ENCODE assay signal across 8 cellular contexts in genomic region chr3:129001101-129001816, GRCh38. TPM values are rescaled to one million over a fixed set of nuclear protein-coding genes. Genes with fewer than 3 reads are reported as not detected.
A peak's percentile ranks its signal among the peaks of the same experiment; 100 is the strongest.
DNase-seq lines count a peak whose midpoint lies in the region; TF ChIP-seq lines count a peak whose summit lies in the region.
"Had no signal": no experiment of that assay in that cellular context is flagged by ENCODE, and none has a peak within 500 bp of the region (broad histone marks: within the 10 kb centered on the region; RNA-seq: fewer than 3 reads in every experiment).

Gene EFCC1 (plus strand): TSS chr3:129001304. CDS start chr3:129001629, 325 bp downstream.

- H3K9ac ChIP-seq in skeletal muscle satellite cell (ENCODE audit: low read depth, low read length), result no peak within 1 kb of the TSS

- peaks cover 2% of the 10 kb centered on the region for H3K36me3 Mint-ChIP-seq in IgD-negative memory B cell
- H3K36me3 Mint-ChIP-seq in activated T-helper 2 cell treated with anti-CD3 and anti-CD28 coated beads, Interferon-gamma antibody, Interleukin-2, Interleukin-4, amounts not matched to agents 10 μg/mL and 5 μg/mL and 100 μg/mL, durations not matched to agents 14 hours and 24 hours and 36 hours (ENCODE audit: low read depth), result no peaks in the 10 kb centered on the region

- H3K9me3 ChIP-seq in iPS DF 6.9 (ENCODE audit: control insufficient read depth, insufficient read depth, low read length) (no peaks in the 10 kb centered on the region), skeletal muscle satellite cell (replicated peaks; ENCODE audit: low read length) (no peaks in the 10 kb centered on the region)

- intact Hi-C loops in activated T-helper 2 cell treated with anti-CD3 and anti-CD28 coated beads, Interferon-gamma antibody, Interleukin-2, Interleukin-4, amounts not matched to agents 10 μg/mL and 5 μg/mL and 100 μg/mL, durations not matched to agents 14 hours and 24 hours and 36 hours (cut with micrococcal nuclease), result no loop called here

- H3K27me3 ChIP-seq in iPS DF 6.9 (ENCODE audit: control insufficient read depth, insufficient read depth, low read length) (peaks cover 50% of the 10 kb centered on the region), skeletal muscle satellite cell (ENCODE audit: control insufficient read depth, insufficient read depth, low read length) (peaks cover 83% of the 10 kb centered on the region)

- no peak within 1 kb of the TSS for H3K27ac ChIP-seq in iPS DF 6.9 (ENCODE audit: low read length)

- H3K4me3 Mint-ChIP-seq in IgD-negative memory B cell, result peak within 1 kb of the TSS; percentile 15 to 85 (median 50)
- H3K4me3 Mint-ChIP-seq in activated T-helper 2 cell treated with anti-CD3 and anti-CD28 coated beads, Interferon-gamma antibody, Interleukin-2, Interleukin-4, amounts not matched to agents 10 μg/mL and 5 μg/mL and 100 μg/mL, durations not matched to agents 14 hours and 24 hours and 36 hours (ENCODE audit: low read depth), result peak within 1 kb of the TSS; percentile 49

- H3K9me3 Mint-ChIP-seq in IgD-negative memory B cell, result peaks cover 4 to 5% (median 4%) of the 10 kb centered on the region in 3 donors
- no peaks in the 10 kb centered on the region for H3K9me3 Mint-ChIP-seq in activated T-helper 2 cell treated with anti-CD3 and anti-CD28 coated beads, Interferon-gamma antibody, Interleukin-2, Interleukin-4, amounts not matched to agents 10 μg/mL and 5 μg/mL and 100 μg/mL, durations not matched to agents 14 hours and 24 hours and 36 hours

- peak within 1 kb of the TSS; percentile 45 to 84 (median 80) for H3K27ac Mint-ChIP-seq in IgD-negative memory B cell
- no peak within 1 kb of the TSS for H3K27ac Mint-ChIP-seq in activated T-helper 2 cell treated with anti-CD3 and anti-CD28 coated beads, Interferon-gamma antibody, Interleukin-2, Interleukin-4, amounts not matched to agents 10 μg/mL and 5 μg/mL and 100 μg/mL, durations not matched to agents 14 hours and 24 hours and 36 hours

- WGBS in iPS DF 6.9 (ENCODE audit: insufficient coverage, insufficient read length), result no CpG with 5 or more reads among the region's 74 CpGs

- H3K4me3 ChIP-seq in iPS DF 6.9 (ENCODE audit: low read length) (peak within 1 kb of the TSS; percentile 60), skeletal muscle satellite cell (ENCODE audit: low read length) (peak within 1 kb of the TSS; percentile 42)

- no peak for TF ChIP-seq CTCF in GM13976 (IDR thresholded peaks at IDR 0.05; ENCODE audit: borderline replicate concordance, control extremely low read depth, extremely low read depth, insufficient read depth, missing control alignments)

- in situ Hi-C loops in GM13976 (cut with MboI; ENCODE audit: low sequenced_read_pairs, unreplicated experiment), result no loop called here

- DNase-seq in activated T-helper 2 cell treated with anti-CD3 and anti-CD28 coated beads, Interferon-gamma antibody, Interleukin-2, Interleukin-4, amounts not matched to agents 10 μg/mL and 5 μg/mL and 100 μg/mL, durations not matched to agents 14 hours and 24 hours and 36 hours (ENCODE audit: low spot score), result no peak
- DNase-seq in iPS DF 6.9 (ENCODE audit: low read depth, low spot score) (no peak), GM13976 (ENCODE audit: low spot score) (no peak), NOMO-1 (lab: John Stamatoyannopoulos, UW; ENCODE audit: unreplicated experiment in 2 of 2) (no peak)
- DNase-seq in effector CD8-positive, alpha-beta T cell (lab: John Stamatoyannopoulos, UW), result no peak

- peaks cover 39% of the 10 kb centered on the region for H3K27me3 Mint-ChIP-seq in IgD-negative memory B cell
- H3K27me3 Mint-ChIP-seq in activated T-helper 2 cell treated with anti-CD3 and anti-CD28 coated beads, Interferon-gamma antibody, Interleukin-2, Interleukin-4, amounts not matched to agents 10 μg/mL and 5 μg/mL and 100 μg/mL, durations not matched to agents 14 hours and 24 hours and 36 hours (ENCODE audit: low read depth), result peaks cover 54% of the 10 kb centered on the region

- no peaks in the 10 kb centered on the region for H3K4me1 ChIP-seq in iPS DF 6.9 (ENCODE audit: control insufficient read depth, insufficient read depth, low read length)
- peaks cover 3% of the 10 kb centered on the region for H3K4me1 ChIP-seq in skeletal muscle satellite cell (ENCODE audit: control insufficient read depth, insufficient read depth, low read length)

- no peaks in the 10 kb centered on the region for H3K36me3 ChIP-seq in iPS DF 6.9 (ENCODE audit: control insufficient read depth, insufficient read depth, low read length)
- H3K36me3 ChIP-seq in skeletal muscle satellite cell (ENCODE audit: insufficient read depth, low read length), result no peaks in the 10 kb centered on the region

- peaks cover 7 to 25% (median 10%) of the 10 kb centered on the region in 3 donors for H3K4me1 Mint-ChIP-seq in IgD-negative memory B cell
- peaks cover 24% of the 10 kb centered on the region for H3K4me1 Mint-ChIP-seq in activated T-helper 2 cell treated with anti-CD3 and anti-CD28 coated beads, Interferon-gamma antibody, Interleukin-2, Interleukin-4, amounts not matched to agents 10 μg/mL and 5 μg/mL and 100 μg/mL, durations not matched to agents 14 hours and 24 hours and 36 hours (ENCODE audit: low read depth)

- peak within 1 kb of the TSS; percentile 74 for H3K4me2 ChIP-seq in skeletal muscle satellite cell (ENCODE audit: low read length)

RNA-seq across cellular contexts. Expression of gene EFCC1, which starts in this region (rescaled TPM):
- polyA plus RNA-seq in IgD-negative memory B cell, result not detected
- total RNA-seq in activated T-helper 2 cell treated with anti-CD3 and anti-CD28 coated beads, Interferon-gamma antibody, Interleukin-2, Interleukin-4, amounts not matched to agents 10 μg/mL and 5 μg/mL and 100 μg/mL, durations not matched to agents 14 hours and 24 hours and 36 hours, result 0.11 and 0.32 TPM in 2 replicates
- total RNA-seq in skeletal muscle satellite cell (2012; rRNA removed), result not detected in 2 replicates
- total RNA-seq: RPMI7951 had no signal
